In the genomic region with DNA sequence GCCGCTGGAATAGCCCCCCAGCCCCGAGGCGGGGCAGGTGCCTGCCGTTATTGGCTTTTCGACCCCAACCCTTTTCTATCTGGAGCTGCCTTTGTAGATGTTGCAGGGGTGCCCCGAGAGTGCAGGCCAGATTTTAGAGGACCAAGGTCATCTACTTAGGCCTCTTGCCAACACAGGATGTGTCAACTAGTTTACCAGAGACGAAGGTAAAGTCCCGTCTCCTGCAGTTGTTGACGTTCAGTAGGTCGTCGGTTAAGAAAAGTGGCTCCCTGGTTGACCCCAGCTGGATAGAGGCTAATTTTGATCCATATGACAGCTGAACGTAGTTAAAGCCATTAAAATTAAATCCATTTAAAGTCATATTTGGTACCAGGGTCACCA, we compare ENCODE assay signal across 8 cellular contexts. TPM values are rescaled to one million over a fixed set of nuclear protein-coding genes. Genes with fewer than 3 reads are reported as not detected.
DNase-seq lines count a peak whose midpoint lies in the region; ATAC-seq and TF ChIP-seq lines count a peak whose summit lies in the region.

No MANE protein-coding gene starts in this region.

- intact Hi-C loops in ascending aorta (cut with DNase I) = loop anchor here (1.0 to 10.0 kb wide), 6 partner anchors 77 to 643 kb away; a partner anchor contains a TSS

- no peaks in the 10 kb centered on the region for H3K36me3 ChIP-seq in CD8-positive, alpha-beta memory T cell (ENCODE audit: insufficient read depth, low read length)
- H3K36me3 ChIP-seq in HUES48 (ENCODE audit: control insufficient read depth, insufficient read depth, low read length) = no peaks in the 10 kb centered on the region
- no peaks in the 10 kb centered on the region for H3K36me3 ChIP-seq in ascending aorta

- POLR2A ChIA-PET in CD8-positive, alpha-beta memory T cell (lab: Charles Lee) = interaction anchor here (0.5 to 1.3 kb wide), 4 partner anchors 422 to 483 kb away, joined by 3 to 6 read pairs (median 4); no protein-coding TSS in a partner anchor

- CTCF ChIA-PET in CD8-positive, alpha-beta memory T cell (lab: Charles Lee) = no interaction called here

- no peaks in the 10 kb centered on the region for H3K9me3 Mint-ChIP-seq in CD8-positive, alpha-beta memory T cell
- H3K9me3 Mint-ChIP-seq in stimulated activated naive B cell treated with anti-CD40 and anti-IgM and Interleukin-4, amounts not matched to agents 10 μg/mL and 1 μg/mL and 100 μg/mL, for 72 hours = peaks cover 0 to 2% of the 10 kb centered on the region in 2 donors

- H3K9ac ChIP-seq in HUES48 (ENCODE audit: low read depth, low read length) = peak overlapping the region; percentile 81

- peaks cover 0 to 8% (median 0%) of the 10 kb centered on the region in 3 donors for H3K36me3 Mint-ChIP-seq in CD8-positive, alpha-beta memory T cell
- H3K36me3 Mint-ChIP-seq in stimulated activated naive B cell treated with anti-CD40 and anti-IgM and Interleukin-4, amounts not matched to agents 10 μg/mL and 1 μg/mL and 100 μg/mL, for 72 hours = peaks cover 4 to 20% of the 10 kb centered on the region in 2 donors

- peak overlapping the region; percentile 74 to 97 (median 88) for H3K27ac Mint-ChIP-seq in CD8-positive, alpha-beta memory T cell
- peak overlapping the region; percentile 95 for H3K27ac Mint-ChIP-seq in stimulated activated naive B cell treated with anti-CD40 and anti-IgM and Interleukin-4, amounts not matched to agents 10 μg/mL and 1 μg/mL and 100 μg/mL, for 72 hours

- H3K4me1 ChIP-seq in CD8-positive, alpha-beta memory T cell (ENCODE audit: insufficient read depth, low read length) = peaks cover 42% of the 10 kb centered on the region
- H3K4me1 ChIP-seq in HUES48 (ENCODE audit: control insufficient read depth, insufficient read depth, low read length) = peaks cover 17% of the 10 kb centered on the region
- H3K4me1 ChIP-seq in ascending aorta = peaks cover 0 to 28% of the 10 kb centered on the region in 2 donors

- H3K27me3 Mint-ChIP-seq in CD8-positive, alpha-beta memory T cell = peaks cover 0 to 5% of the 10 kb centered on the region in 2 donors
- no peaks in the 10 kb centered on the region for H3K27me3 Mint-ChIP-seq in stimulated activated naive B cell treated with anti-CD40 and anti-IgM and Interleukin-4, amounts not matched to agents 10 μg/mL and 1 μg/mL and 100 μg/mL, for 72 hours

- peaks cover 35 to 42% (median 41%) of the 10 kb centered on the region in 3 donors for H3K4me1 Mint-ChIP-seq in CD8-positive, alpha-beta memory T cell
- peaks cover 15 to 22% of the 10 kb centered on the region in 2 donors for H3K4me1 Mint-ChIP-seq in stimulated activated naive B cell treated with anti-CD40 and anti-IgM and Interleukin-4, amounts not matched to agents 10 μg/mL and 1 μg/mL and 100 μg/mL, for 72 hours

- H3K4me3 Mint-ChIP-seq in CD8-positive, alpha-beta memory T cell = peak overlapping the region; percentile 81 to 99 (median 93)
- peak overlapping the region; percentile 84 to 92 for H3K4me3 Mint-ChIP-seq in stimulated activated naive B cell treated with anti-CD40 and anti-IgM and Interleukin-4, amounts not matched to agents 10 μg/mL and 1 μg/mL and 100 μg/mL, for 72 hours

- TF ChIP-seq CTCF in ascending aorta (IDR thresholded peaks at IDR 0.05) = no peak

- peak overlapping the region; percentile 76 for H3K4me3 ChIP-seq in CD8-positive, alpha-beta memory T cell (ENCODE audit: low read length)
- H3K4me3 ChIP-seq in HUES48 (ENCODE audit: low read depth, low read length) = peak overlapping the region; percentile 97
- peak overlapping the region; percentile 93 to 99 for H3K4me3 ChIP-seq in ascending aorta
- H3K4me3 ChIP-seq in iPS-18c (ENCODE audit: insufficient read depth, low read depth, low read length) = peak overlapping the region; percentile 79

- no peaks in the 10 kb centered on the region for H3K27me3 ChIP-seq in CD8-positive, alpha-beta memory T cell (ENCODE audit: insufficient read depth, low read length, poor library complexity, severe bottlenecking)
- H3K27me3 ChIP-seq in HUES48 (ENCODE audit: control insufficient read depth, insufficient read depth, low read length) (no peaks in the 10 kb centered on the region), ascending aorta (no peaks in the 10 kb centered on the region)

- peak overlapping the region; percentile 85 for H3K27ac ChIP-seq in CD8-positive, alpha-beta memory T cell (ENCODE audit: low read depth, low read length)
- H3K27ac ChIP-seq in HUES48 (ENCODE audit: low read depth, low read length) = peak overlapping the region; percentile 99
- peak overlapping the region; percentile 82 to 100 for H3K27ac ChIP-seq in ascending aorta

- ATAC-seq in GM19397 (IDR thresholded peaks at IDR 0.05; ENCODE audit: unreplicated experiment) = peak; percentile 6
- ATAC-seq in stimulated activated naive B cell treated with anti-CD40 and anti-IgM and Interleukin-4, amounts not matched to agents 10 μg/mL and 1 μg/mL and 100 μg/mL, for 72 hours (replicated peaks) = peak; percentile 12 to 13

- H3K9me3 ChIP-seq in CD8-positive, alpha-beta memory T cell (ENCODE audit: low read length) = no peaks in the 10 kb centered on the region
- H3K9me3 ChIP-seq in HUES48 (ENCODE audit: control insufficient read depth, insufficient read depth, low read length) (no peaks in the 10 kb centered on the region), ascending aorta (no peaks in the 10 kb centered on the region), iPS-18c (ENCODE audit: control insufficient read depth, insufficient read depth, low read length) (no peaks in the 10 kb centered on the region)

- DNase-seq in CD8-positive, alpha-beta memory T cell = no peak
- DNase-seq in ascending aorta (ENCODE audit: low spot score in 2 of 2) (no peak), OCI-M2 (lab: John Stamatoyannopoulos, UW; ENCODE audit: unreplicated experiment) (no peak), NCI-H1417 treated with DMSO at 0.1 percent for 48 hours (lab: John Stamatoyannopoulos, UW) (no peak)
- no peak for DNase-seq in stimulated activated naive B cell treated with anti-CD40 and anti-IgM and Interleukin-4, amounts not matched to agents 10 μg/mL and 1 μg/mL and 100 μg/mL, for 72 hours

RNA-seq across cellular contexts. Expression of a gene that starts 0.6 kb away (rescaled TPM):
- 100 to 1,000 TPM; 119 to 142 TPM for total RNA-seq in CD8-positive, alpha-beta memory T cell
- 141 TPM for polyA plus RNA-seq in CD8-positive, alpha-beta memory T cell
- total RNA-seq in ascending aorta = 34.1 TPM
